In the genomic region with DNA sequence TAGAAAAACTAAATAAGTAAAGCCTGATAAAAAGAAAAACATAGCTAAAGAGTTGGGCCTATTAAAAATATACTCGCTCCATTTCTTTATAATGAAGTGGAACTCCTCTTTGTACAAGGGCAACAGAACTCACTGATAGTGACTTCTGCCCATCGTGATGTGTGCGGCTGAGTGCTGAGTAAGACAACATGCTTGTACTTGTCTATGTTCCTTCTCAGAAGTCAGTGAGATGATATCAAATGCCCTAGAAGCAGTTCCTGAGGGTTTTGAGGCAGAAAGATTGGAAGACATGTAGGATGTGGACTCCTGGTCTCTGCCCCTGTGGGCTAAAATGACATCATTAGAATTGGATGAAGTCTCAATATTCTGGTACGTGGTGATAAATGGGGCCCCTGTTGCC, we compare ENCODE assay signal across 27 cellular contexts.
"Had no signal": no experiment of that assay in that cellular context is flagged by ENCODE, and none has a peak within 500 bp of the region (broad histone marks: within the 10 kb centered on the region; RNA-seq: fewer than 3 reads in every experiment).

No MANE protein-coding gene starts in this region.

- H3K27me3 ChIP-seq: cardiac muscle cell, dorsolateral prefrontal cortex, esophagus muscularis mucosa, hepatocyte, pancreas, stomach, tibial artery had no signal

- H3K79me2 ChIP-seq: hepatocyte had no signal

- H3K9me3 ChIP-seq: esophagus muscularis mucosa, pancreas, psoas muscle, stomach, tibial artery had no signal

- ATAC-seq: activated CD8-positive, alpha-beta T cell treated with anti-CD3 and anti-CD28 coated beads for 36 hours; activated T-cell treated with anti-CD3 and anti-CD28 coated beads, Interleukin-2, amount 50 U/mL, for 4 hours; left cardiac atrium; naive thymus-derived CD8-positive, alpha-beta T cell; pancreas; psoas muscle; stimulated activated naive B cell treated with anti-CD40 and anti-IgM and Interleukin-4, amounts not matched to agents 10 μg/mL and 1 μg/mL and 100 μg/mL, for 72 hours; WTC11 had no signal

- H3K36me3 Mint-ChIP-seq: WTC11 had no signal

- H3K27me3 Mint-ChIP-seq: activated CD4-positive, alpha-beta T cell treated with anti-CD3 and anti-CD28 coated beads, Interleukin-2, amount 10 ng/mL, durations not matched to agents 7 days and 5 days; activated CD8-positive, alpha-beta T cell treated with anti-CD3 and anti-CD28 coated beads for 36 hours; activated naive CD4-positive, alpha-beta T cell treated with anti-CD3 and anti-CD28 coated beads, Interleukin-2, amount 50 U/mL, for 24 hours; activated T-helper 17 cell treated with anti-CD3 and anti-CD28 coated beads, Interleukin-2, amount 50 U/mL, for 72 hours; naive thymus-derived CD8-positive, alpha-beta T cell; stimulated activated naive B cell treated with anti-CD40 and anti-IgM and Interleukin-4, amounts not matched to agents 10 μg/mL and 1 μg/mL and 100 μg/mL, for 72 hours had no signal

- H3K4me1 Mint-ChIP-seq: activated naive CD4-positive, alpha-beta T cell treated with anti-CD3 and anti-CD28 coated beads, Interleukin-2, amount 50 U/mL, for 24 hours; activated T-helper 17 cell treated with anti-CD3 and anti-CD28 coated beads, Interleukin-2, amount 50 U/mL, for 72 hours; neural crest cell had no signal

- DNase-seq: activated CD4-positive, alpha-beta T cell treated with anti-CD3 and anti-CD28 coated beads for 1 hour; activated CD4-positive, alpha-beta T cell treated with anti-CD3 and anti-CD28 coated beads, Interleukin-2, amount 10 ng/mL, durations not matched to agents 7 days and 5 days; activated CD8-positive, alpha-beta T cell treated with anti-CD3 and anti-CD28 coated beads for 36 hours; activated gamma-delta T cell treated with Interleukin-2 at 50 U/mL for 16 hours; activated T-cell treated with anti-CD3 and anti-CD28 coated beads, Interleukin-2, amount 50 U/mL, for 4 hours; dorsolateral prefrontal cortex; effector memory CD4-positive, alpha-beta T cell; islet precursor cell; left cardiac atrium; naive thymus-derived CD8-positive, alpha-beta T cell; nucleus accumbens; pancreas; psoas muscle; stimulated activated CD4-positive, alpha-beta T cell treated with anti-CD3 and anti-CD28 coated beads, Interleukin-15, amount 100 ng/mL, for 24 hours; stimulated activated CD4-positive, alpha-beta T cell treated with anti-CD3 and anti-CD28 coated beads, Interleukin-2, amount 100 ng/mL, for 24 hours; stimulated activated naive B cell treated with anti-CD40 and anti-IgM and Interleukin-4, amounts not matched to agents 10 μg/mL and 1 μg/mL and 100 μg/mL, for 72 hours; stomach; T-helper 2 cell; tibial artery had no signal

- H3K4me3 Mint-ChIP-seq: activated CD4-positive, alpha-beta T cell treated with anti-CD3 and anti-CD28 coated beads, Interleukin-2, amount 10 ng/mL, durations not matched to agents 7 days and 5 days; activated CD8-positive, alpha-beta T cell treated with anti-CD3 and anti-CD28 coated beads for 36 hours; activated naive CD4-positive, alpha-beta T cell treated with anti-CD3 and anti-CD28 coated beads, Interleukin-2, amount 50 U/mL, for 24 hours; activated T-cell treated with anti-CD3 and anti-CD28 coated beads, Interleukin-2, amount 50 U/mL, for 4 hours; activated T-helper 17 cell treated with anti-CD3 and anti-CD28 coated beads, Interleukin-2, amount 50 U/mL, for 72 hours; naive thymus-derived CD8-positive, alpha-beta T cell; neural crest cell; stimulated activated naive B cell treated with anti-CD40 and anti-IgM and Interleukin-4, amounts not matched to agents 10 μg/mL and 1 μg/mL and 100 μg/mL, for 72 hours; WTC11 had no signal

- H3K4me1 ChIP-seq: psoas muscle had no signal

- H3K4me2 ChIP-seq: hepatocyte had no signal

- H3K9me3 Mint-ChIP-seq: activated CD4-positive, alpha-beta T cell treated with anti-CD3 and anti-CD28 coated beads, Interleukin-2, amount 10 ng/mL, durations not matched to agents 7 days and 5 days; activated CD8-positive, alpha-beta T cell treated with anti-CD3 and anti-CD28 coated beads for 36 hours; activated naive CD4-positive, alpha-beta T cell treated with anti-CD3 and anti-CD28 coated beads, Interleukin-2, amount 50 U/mL, for 24 hours; activated T-cell treated with anti-CD3 and anti-CD28 coated beads, Interleukin-2, amount 50 U/mL, for 4 hours; activated T-helper 17 cell treated with anti-CD3 and anti-CD28 coated beads, Interleukin-2, amount 50 U/mL, for 72 hours; naive thymus-derived CD8-positive, alpha-beta T cell; neural crest cell; stimulated activated naive B cell treated with anti-CD40 and anti-IgM and Interleukin-4, amounts not matched to agents 10 μg/mL and 1 μg/mL and 100 μg/mL, for 72 hours; WTC11 had no signal

- H3K27ac ChIP-seq: cardiac muscle cell, coronary artery, dorsolateral prefrontal cortex, esophagus muscularis mucosa, hepatocyte, pancreas, psoas muscle, stomach, tibial artery had no signal

- FAIRE-seq: pancreas had no signal

- H2AFZ ChIP-seq: hepatocyte had no signal

- H3K4me3 ChIP-seq: cardiac muscle cell, coronary artery, dorsolateral prefrontal cortex, esophagus muscularis mucosa, hepatocyte, pancreas, psoas muscle, stomach, tibial artery had no signal

- H3K27ac Mint-ChIP-seq: activated CD4-positive, alpha-beta T cell treated with anti-CD3 and anti-CD28 coated beads, Interleukin-2, amount 10 ng/mL, durations not matched to agents 7 days and 5 days; activated CD8-positive, alpha-beta T cell treated with anti-CD3 and anti-CD28 coated beads for 36 hours; activated naive CD4-positive, alpha-beta T cell treated with anti-CD3 and anti-CD28 coated beads, Interleukin-2, amount 50 U/mL, for 24 hours; activated T-helper 17 cell treated with anti-CD3 and anti-CD28 coated beads, Interleukin-2, amount 50 U/mL, for 72 hours; naive thymus-derived CD8-positive, alpha-beta T cell; stimulated activated naive B cell treated with anti-CD40 and anti-IgM and Interleukin-4, amounts not matched to agents 10 μg/mL and 1 μg/mL and 100 μg/mL, for 72 hours; WTC11 had no signal
